ENCODE assay signal across 17 cellular contexts in the genomic region with DNA sequence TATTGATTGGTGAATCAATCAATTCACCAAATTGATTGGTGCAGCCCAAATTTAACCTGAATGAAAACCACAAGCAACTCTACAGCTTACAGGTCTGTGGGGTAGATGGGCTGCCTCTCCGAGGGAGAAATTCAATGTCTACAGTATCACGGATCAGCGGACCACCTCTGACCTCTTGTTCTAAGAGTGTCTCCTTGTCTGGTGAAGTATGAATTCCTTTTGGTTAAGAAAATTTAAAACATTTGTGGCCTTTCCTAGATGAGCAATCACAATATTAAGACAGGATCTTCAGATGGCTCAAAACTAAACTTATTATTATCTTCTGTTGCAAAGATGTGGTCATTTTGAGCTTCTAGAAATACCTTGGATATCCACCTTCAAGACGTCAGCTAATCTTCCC.
"Had no signal": no experiment of that assay in that cellular context is flagged by ENCODE, and none has a peak within 500 bp of the region (broad histone marks: within the 10 kb centered on the region; RNA-seq: fewer than 3 reads in every experiment).

No MANE protein-coding gene starts in this region.

- H3K27ac ChIP-seq: SJSA1, SK-N-MC had no signal

- H3K36me3 ChIP-seq: SJSA1 had no signal

- H3K4me3 ChIP-seq: SJSA1, SK-N-MC had no signal

- H3K27me3 ChIP-seq: SJSA1 had no signal

- DNase-seq: KBM-7, NCI-H1092 treated with DMSO at 0.1 percent for 48 hours, NCI-H1436, NCI-H187, NCI-H2029, NCI-H2081 treated with DMSO at 0.1 percent for 48 hours, NCI-H2171, NCI-H226, NCI-H446, NCI-H510A, NCI-H524 treated with DMSO at 0.1 percent for 48 hours, NCI-H774, Right ventricle myocardium superior, RPMI8226, SIG-M5 had no signal
